8 cellular contexts compared by ENCODE assay signal in genomic region chr16:3004781-3005284, GRCh38. TPM values are rescaled to one million over a fixed set of nuclear protein-coding genes. Genes with fewer than 3 reads are reported as not detected.
DNase-seq lines count a peak whose midpoint lies in the region; ATAC-seq and TF ChIP-seq lines count a peak whose summit lies in the region.

No MANE protein-coding gene starts in this region.

- TF ChIP-seq CTCF in cardiac muscle cell (IDR thresholded peaks at IDR 0.05; ENCODE audit: low read depth, low read length) (no peak), type B pancreatic cell (conservative IDR thresholded peaks at IDR 0.05) (no peak)

- peak overlapping the region; percentile 96 for H3K27ac ChIP-seq in cardiac muscle cell

- H3K36me3 Mint-ChIP-seq in type B pancreatic cell, result no peaks in the 10 kb centered on the region

- DNase-seq in cardiac muscle cell (ENCODE audit: low read depth in 1 of 2, low spot score in 1 of 2) (peak in 1 of 2 donors; percentile 79), Right ventricle myocardium inferior (ENCODE audit: missing footprints) (no peak), SW480 (ENCODE audit: low spot score) (peak; percentile 76), type B pancreatic cell (ENCODE audit: extremely low spot score, unreplicated experiment) (no peak), NCI-H524 (lab: John Stamatoyannopoulos, UW) (no peak)

- no peaks in the 10 kb centered on the region for H3K36me3 ChIP-seq in cardiac muscle cell

- H3K4me3 Mint-ChIP-seq in type B pancreatic cell, result peak overlapping the region; percentile 88

- no peaks in the 10 kb centered on the region for H3K4me1 Mint-ChIP-seq in type B pancreatic cell (ENCODE audit: unreplicated experiment)

- no peaks in the 10 kb centered on the region for H3K9me3 Mint-ChIP-seq in type B pancreatic cell

- peak overlapping the region; percentile 65 for H3K4me3 ChIP-seq in cardiac muscle cell
- peak overlapping the region; percentile 49; the same call in 1 of the 2 replicates for H3K4me3 ChIP-seq in iPS-18c (ENCODE audit: insufficient read depth, low read depth, low read length)

- H3K27ac Mint-ChIP-seq in type B pancreatic cell, result peak overlapping the region; percentile 91

- ATAC-seq in Right ventricle myocardium inferior (no peak), GM19328 (IDR thresholded peaks at IDR 0.05; ENCODE audit: unreplicated experiment) (no peak), HG02884 (IDR thresholded peaks at IDR 0.05; ENCODE audit: unreplicated experiment) (no peak)

- peaks cover 54% of the 10 kb centered on the region for H3K27me3 Mint-ChIP-seq in type B pancreatic cell

- H3K4me1 ChIP-seq in cardiac muscle cell (ENCODE audit: low read depth), result peaks cover 46% of the 10 kb centered on the region

- no peaks in the 10 kb centered on the region for H3K9me3 ChIP-seq in cardiac muscle cell (ENCODE audit: low read depth)
- H3K9me3 ChIP-seq in iPS-18c (ENCODE audit: control insufficient read depth, insufficient read depth, low read length), result no peaks in the 10 kb centered on the region

- intact Hi-C loops in Right ventricle myocardium inferior (cut with DNase I), result no loop called here

- H3K27me3 ChIP-seq in cardiac muscle cell, result no peaks in the 10 kb centered on the region

RNA-seq across cellular contexts. Expression of gene CLDN9, which starts 7.9 kb away (rescaled TPM):
- total RNA-seq in cardiac muscle cell, result 3.2 and 6.3 TPM in 2 replicates
- polyA plus RNA-seq in cardiac muscle cell, result 8.4 and 8.5 TPM in 2 replicates
- 0.32 TPM for total RNA-seq in Right ventricle myocardium inferior
- 0.99 and 3.4 TPM in 2 replicates for total RNA-seq in type B pancreatic cell (ENCODE audit: low replicate concordance)

RNA-seq across cellular contexts. Expression of gene CLDN6, which starts 13.2 kb away (rescaled TPM):
- total RNA-seq in cardiac muscle cell (148 and 210 TPM in 2 replicates), Right ventricle myocardium inferior (not detected), type B pancreatic cell (ENCODE audit: low replicate concordance) (98.9 and 243 TPM in 2 replicates)
- 244 and 344 TPM in 2 replicates for polyA plus RNA-seq in cardiac muscle cell

RNA-seq across cellular contexts. Expression of gene TNFRSF12A, which starts 15.3 kb away (rescaled TPM):
- total RNA-seq in cardiac muscle cell, result 115 and 122 TPM in 2 replicates
- polyA plus RNA-seq in cardiac muscle cell, result 106 and 142 TPM in 2 replicates
- 42.8 TPM for total RNA-seq in Right ventricle myocardium inferior
- 24.0 and 55.5 TPM in 2 replicates for total RNA-seq in type B pancreatic cell (ENCODE audit: low replicate concordance)

RNA-seq across cellular contexts. Expression of gene HCFC1R1, which starts 18.9 kb away (rescaled TPM):
- total RNA-seq in cardiac muscle cell, result 48.3 and 50.8 TPM in 2 replicates
- 109 and 140 TPM in 2 replicates for polyA plus RNA-seq in cardiac muscle cell
- total RNA-seq in Right ventricle myocardium inferior, result 68.6 TPM
- 34.8 and 49.4 TPM in 2 replicates for total RNA-seq in type B pancreatic cell (ENCODE audit: low replicate concordance)

RNA-seq across cellular contexts. Expression of gene THOC6, which starts 19.0 kb away (rescaled TPM):
- total RNA-seq in cardiac muscle cell (34.8 and 36.9 TPM in 2 replicates), Right ventricle myocardium inferior (12.9 TPM), type B pancreatic cell (ENCODE audit: low replicate concordance) (40.1 and 50.7 TPM in 2 replicates)
- polyA plus RNA-seq in cardiac muscle cell, result 61.3 and 65.7 TPM in 2 replicates

Comparison
In these comparisons a context has a peak if more than half of its experiments do, and no peak if none do; other contexts are left out.
1. RNA of gene CLDN6, which starts 13.2 kb away (total RNA-seq): 148 to 210 TPM in cardiac muscle cell and 98.9 to 243 TPM in type B pancreatic cell; not detected in Right ventricle myocardium inferior (single experiment); every median in the first group is over 10 times any median in the second.